10 cellular contexts compared by ENCODE assay signal in genomic region chr20:47276856-47277541, GRCh38.
DNase-seq lines count a peak whose midpoint lies in the region; ATAC-seq and TF ChIP-seq lines count a peak whose summit lies in the region.
"Had no signal": no experiment of that assay in that cellular context is flagged by ENCODE, and none has a peak within 500 bp of the region (broad histone marks: within the 10 kb centered on the region; RNA-seq: fewer than 3 reads in every experiment).

No MANE protein-coding gene starts in this region.

- WGBS in trophoblast cell (ENCODE audit: extremely low coverage, insufficient coverage, insufficient read length), result no CpG with 5 or more reads among the region's 8 CpGs

- H3K4ac ChIP-seq in trophoblast cell (ENCODE audit: low read depth, low read length), result no peak overlapping the region

- no peak overlapping the region for H4K8ac ChIP-seq in trophoblast cell (ENCODE audit: low read depth, low read length)

- no peaks in the 10 kb centered on the region for H3K27me3 Mint-ChIP-seq in CD8-positive, alpha-beta T cell (ENCODE audit: low read depth)
- no peaks in the 10 kb centered on the region for H3K27me3 Mint-ChIP-seq in progenitor cell of endocrine pancreas

- peak overlapping the region; percentile 73 for H3K27ac Mint-ChIP-seq in CD8-positive, alpha-beta T cell
- H3K27ac Mint-ChIP-seq in progenitor cell of endocrine pancreas, result peak overlapping the region; percentile 22

- H3K36me3 ChIP-seq in CD8-positive, alpha-beta T cell (ENCODE audit: insufficient read depth, low read length), result peaks cover 28% of the 10 kb centered on the region
- peaks cover 33 to 41% of the 10 kb centered on the region in 2 experiments for H3K36me3 ChIP-seq in trophoblast cell (ENCODE audit: control insufficient read depth in 1 of 2, insufficient read depth in 2 of 2, low read length in 2 of 2)

- no peaks in the 10 kb centered on the region for H3K27me3 ChIP-seq in CD8-positive, alpha-beta T cell (ENCODE audit: insufficient read depth, low read length)
- H3K27me3 ChIP-seq in trophoblast cell (ENCODE audit: insufficient read depth, low read length), result no peaks in the 10 kb centered on the region

- H3K4me1 ChIP-seq in CD8-positive, alpha-beta T cell (ENCODE audit: insufficient read depth, low read length), result no peaks in the 10 kb centered on the region
- peaks cover 4 to 8% of the 10 kb centered on the region in 2 experiments for H3K4me1 ChIP-seq in trophoblast cell (ENCODE audit: control insufficient read depth in 1 of 2, insufficient read depth in 2 of 2, low read length in 2 of 2)

- H3K4me3 Mint-ChIP-seq in CD8-positive, alpha-beta T cell, result no peak overlapping the region
- no peak overlapping the region for H3K4me3 Mint-ChIP-seq in progenitor cell of endocrine pancreas (ENCODE audit: low read depth)

- no peak overlapping the region for H4K12ac ChIP-seq in trophoblast cell (ENCODE audit: low read depth, low read length)

- intact Hi-C loops in CD8-positive, alpha-beta T cell (cut with DNase I, micrococcal nuclease), result loop anchor here in 1 of 2 experiments (10.0 kb wide), 1 partner anchor 68 kb away; no protein-coding TSS in a partner anchor

- no peak for TF ChIP-seq CTCF in CD8-positive, alpha-beta T cell (IDR thresholded peaks at IDR 0.05)
- TF ChIP-seq CTCF in progenitor cell of endocrine pancreas (IDR thresholded peaks at IDR 0.05; ENCODE audit: unreplicated experiment), result no peak

- peaks cover 5% of the 10 kb centered on the region for H3K79me1 ChIP-seq in trophoblast cell (ENCODE audit: low read length)

- no peak overlapping the region for H3K23ac ChIP-seq in trophoblast cell (ENCODE audit: low read length)

- H3K4me1 Mint-ChIP-seq in CD8-positive, alpha-beta T cell (ENCODE audit: low read depth), result peaks cover 12% of the 10 kb centered on the region
- peaks cover 7% of the 10 kb centered on the region for H3K4me1 Mint-ChIP-seq in progenitor cell of endocrine pancreas (ENCODE audit: low read depth)

- no peak overlapping the region for H2AFZ ChIP-seq in trophoblast cell (ENCODE audit: insufficient read depth, low read length, poor library complexity)

- DNase-seq in CD8-positive, alpha-beta T cell, result no peak
- peak; percentile 17 for DNase-seq in UCSD-AML1 (lab: John Stamatoyannopoulos, UW; ENCODE audit: unreplicated experiment)
- peak; percentile 57 for DNase-seq in foreskin melanocyte
- DNase-seq in progenitor cell of endocrine pancreas (ENCODE audit: low spot score, unreplicated experiment), result no peak
- DNase-seq in trophoblast cell, result no peak
- DNase-seq in SKM-1 (lab: John Stamatoyannopoulos, UW; ENCODE audit: unreplicated experiment), result no peak
- no peak for DNase-seq in NOMO-1 (lab: John Stamatoyannopoulos, UW; ENCODE audit: unreplicated experiment in 2 of 2)
- DNase-seq in retina, result no peak
- DNase-seq: activated CD8-positive, alpha-beta memory T cell treated with anti-CD3 and anti-CD28 coated beads, Interleukin-2, amount 50 U/mL, for 48 hours; NCI-H510A treated with DMSO at 0.1 percent for 48 hours had no signal

- CTCF ChIA-PET in CD8-positive, alpha-beta T cell (lab: Charles Lee), result interaction anchor here (15.5 kb wide), 1 partner anchor 105 kb away, joined by 661 read pairs; no protein-coding TSS in a partner anchor

- H2AK5ac ChIP-seq in trophoblast cell (ENCODE audit: low read length), result no peak overlapping the region

- H3K14ac ChIP-seq in trophoblast cell (ENCODE audit: low read length), result no peak overlapping the region

- peaks cover 2% of the 10 kb centered on the region for H3K79me2 ChIP-seq in trophoblast cell (ENCODE audit: control insufficient read depth, insufficient read depth, low read length, poor library complexity)

- no peak overlapping the region for H3K4me3 ChIP-seq in CD8-positive, alpha-beta T cell (ENCODE audit: low read depth, low read length)
- no peak overlapping the region for H3K4me3 ChIP-seq in trophoblast cell (ENCODE audit: low read depth, low read length)

- H3K4me2 ChIP-seq in trophoblast cell (ENCODE audit: low read length), result no peak overlapping the region

- no peak overlapping the region for H3K18ac ChIP-seq in trophoblast cell (ENCODE audit: low read length)

- H3K36me3 Mint-ChIP-seq in CD8-positive, alpha-beta T cell, result peaks cover 88% of the 10 kb centered on the region
- peaks cover 38% of the 10 kb centered on the region for H3K36me3 Mint-ChIP-seq in progenitor cell of endocrine pancreas (ENCODE audit: insufficient read depth)

- no peak overlapping the region for H2BK120ac ChIP-seq in trophoblast cell (ENCODE audit: insufficient read depth, low read length, poor library complexity)

- H3K9me3 Mint-ChIP-seq in CD8-positive, alpha-beta T cell, result no peaks in the 10 kb centered on the region
- no peaks in the 10 kb centered on the region for H3K9me3 Mint-ChIP-seq in progenitor cell of endocrine pancreas (ENCODE audit: low read depth)

- no peak overlapping the region for H3K9ac ChIP-seq in trophoblast cell (ENCODE audit: low read length)

- no peak overlapping the region for H3K27ac ChIP-seq in CD8-positive, alpha-beta T cell (ENCODE audit: low read depth, low read length)
- no peak overlapping the region for H3K27ac ChIP-seq in trophoblast cell (ENCODE audit: low read depth, low read length)

- no peak overlapping the region for H2BK12ac ChIP-seq in trophoblast cell (ENCODE audit: low read length)

- no peak overlapping the region for H4K91ac ChIP-seq in trophoblast cell (ENCODE audit: low read depth, low read length)

- POLR2A ChIA-PET in CD8-positive, alpha-beta T cell (lab: Charles Lee), result interaction anchor here (0.6 kb wide), 1 partner anchor 64 kb away, joined by 3 read pairs; no protein-coding TSS in a partner anchor

- ATAC-seq in CD8-positive, alpha-beta T cell, result no peak

- no peak overlapping the region for H2BK5ac ChIP-seq in trophoblast cell (ENCODE audit: low read depth, low read length, poor library complexity)

- H3K9me3 ChIP-seq in CD8-positive, alpha-beta T cell (ENCODE audit: low read length), result no peaks in the 10 kb centered on the region
- peaks cover 2% of the 10 kb centered on the region for H3K9me3 ChIP-seq in trophoblast cell (ENCODE audit: insufficient read depth, low read depth, low read length)

Comparison
In these comparisons a context has a peak if more than half of its experiments do, and no peak if none do; other contexts are left out.
1. DNase-seq: peak in UCSD-AML1 (single experiment) and foreskin melanocyte (single experiment); none in CD8-positive, alpha-beta T cell (0 of 7), progenitor cell of endocrine pancreas (single experiment), trophoblast cell (0 of 2), SKM-1 (single experiment), NOMO-1 (0 of 2) and retina (single experiment).